In the genomic region with DNA sequence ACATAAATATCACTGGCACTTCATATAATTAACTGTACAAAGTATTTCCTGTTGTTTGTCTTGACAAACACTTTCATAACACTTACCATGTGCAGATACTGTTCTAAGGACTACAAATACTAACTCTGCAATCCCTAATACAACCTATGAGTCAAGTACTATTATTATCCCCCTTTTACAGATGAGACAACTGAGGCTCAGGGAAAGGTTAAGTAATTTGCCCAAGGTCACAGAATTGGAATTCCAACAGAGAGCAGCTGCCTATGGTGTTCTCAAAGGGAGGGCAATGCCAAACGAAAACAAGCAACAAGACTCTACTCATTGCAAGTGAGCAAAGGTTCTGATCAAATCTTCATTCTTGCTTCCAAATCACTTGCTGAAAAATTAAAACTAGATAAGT, we compare ENCODE assay signal across 12 cellular contexts.
A peak's percentile ranks its signal among the peaks of the same experiment; 100 is the strongest.
DNase-seq lines count a peak whose midpoint lies in the region; ATAC-seq and TF ChIP-seq lines count a peak whose summit lies in the region.
"Had no signal": no experiment of that assay in that cellular context is flagged by ENCODE, and none has a peak within 500 bp of the region (broad histone marks: within the 10 kb centered on the region; RNA-seq: fewer than 3 reads in every experiment).

No MANE protein-coding gene starts in this region.

- H3K27me3 ChIP-seq in left ventricle myocardium inferior (ENCODE audit: low read depth) (no peaks in the 10 kb centered on the region), iPS-18a (ENCODE audit: control insufficient read depth, insufficient read depth, low read length) (no peaks in the 10 kb centered on the region)

- H3K27ac ChIP-seq in left ventricle myocardium inferior (replicated peaks) (peak overlapping the region; percentile 71), iPS-18a (ENCODE audit: low read length) (peak overlapping the region; percentile 79)

- peak overlapping the region; percentile 40 for H3K9ac ChIP-seq in iPS-18a (ENCODE audit: low read length)

- ATAC-seq in Right ventricle myocardium superior (ENCODE audit: poor library complexity) = no peak
- ATAC-seq in GM19452 (IDR thresholded peaks at IDR 0.05; ENCODE audit: unreplicated experiment) = no peak
- ATAC-seq: natural killer cell; stimulated activated memory B cell treated with anti-CD40 and anti-IgM and Interleukin-4, amounts not matched to agents 10 μg/mL and 1 μg/mL and 100 μg/mL, for 72 hours had no signal

- DNase-seq in left ventricle myocardium inferior (no peak), Right ventricle myocardium superior (no peak), progenitor cell of endocrine pancreas (ENCODE audit: low spot score, unreplicated experiment) (no peak), NCI-H146 (lab: John Stamatoyannopoulos, UW) (no peak), epidermal melanocyte (ENCODE audit: insufficient read length, low spot score) (no peak), NCI-H2196 treated with DMSO at 0.1 percent for 48 hours (lab: John Stamatoyannopoulos, UW; ENCODE audit: unreplicated experiment) (no peak)
- DNase-seq: activated naive CD8-positive, alpha-beta T cell treated with anti-CD3 and anti-CD28 coated beads for 36 hours; natural killer cell; T1000 had no signal

- H3K4me1 ChIP-seq in left ventricle myocardium inferior (peaks cover 76% of the 10 kb centered on the region), iPS-18a (ENCODE audit: control insufficient read depth, low read depth, low read length) (peaks cover 55% of the 10 kb centered on the region)

- TF ChIP-seq CTCF in left ventricle myocardium inferior (IDR thresholded peaks at IDR 0.05; ENCODE audit: borderline replicate concordance) (no peak), progenitor cell of endocrine pancreas (IDR thresholded peaks at IDR 0.05; ENCODE audit: unreplicated experiment) (no peak)

- H3K4me3 ChIP-seq in left ventricle myocardium inferior (peak overlapping the region; percentile 52), iPS-18a (ENCODE audit: low read length) (no peak overlapping the region)

- intact Hi-C loops in left ventricle myocardium inferior (cut with micrococcal nuclease) (no loop called here), Right ventricle myocardium superior (cut with DNase I) (loop anchor here (5.0 kb wide), 1 partner anchor 84 kb away; a partner anchor contains a TSS)

- H3K36me3 Mint-ChIP-seq in progenitor cell of endocrine pancreas (ENCODE audit: insufficient read depth) = peaks cover 1% of the 10 kb centered on the region
- H3K36me3 Mint-ChIP-seq: activated naive CD8-positive, alpha-beta T cell treated with anti-CD3 and anti-CD28 coated beads for 36 hours; natural killer cell; stimulated activated memory B cell treated with anti-CD40 and anti-IgM and Interleukin-4, amounts not matched to agents 10 μg/mL and 1 μg/mL and 100 μg/mL, for 72 hours had no signal

- H3K36me3 ChIP-seq in left ventricle myocardium inferior (no peaks in the 10 kb centered on the region), iPS-18a (ENCODE audit: control insufficient read depth, low read depth, low read length) (no peaks in the 10 kb centered on the region)

- no peaks in the 10 kb centered on the region for H3K27me3 Mint-ChIP-seq in progenitor cell of endocrine pancreas
- H3K27me3 Mint-ChIP-seq: stimulated activated memory B cell treated with anti-CD40 and anti-IgM and Interleukin-4, amounts not matched to agents 10 μg/mL and 1 μg/mL and 100 μg/mL, for 72 hours had no signal

- no peaks in the 10 kb centered on the region for H3K9me3 Mint-ChIP-seq in progenitor cell of endocrine pancreas (ENCODE audit: low read depth)
- H3K9me3 Mint-ChIP-seq: activated naive CD8-positive, alpha-beta T cell treated with anti-CD3 and anti-CD28 coated beads for 36 hours had no signal

- no peaks in the 10 kb centered on the region for H3K9me3 ChIP-seq in left ventricle myocardium inferior (replicated peaks)
- H3K9me3 ChIP-seq in iPS-18a (ENCODE audit: control insufficient read depth, low read depth, low read length) = no peaks in the 10 kb centered on the region

- peak overlapping the region; percentile 100 for H3K27ac Mint-ChIP-seq in progenitor cell of endocrine pancreas
- H3K27ac Mint-ChIP-seq: activated naive CD8-positive, alpha-beta T cell treated with anti-CD3 and anti-CD28 coated beads for 36 hours; natural killer cell; stimulated activated memory B cell treated with anti-CD40 and anti-IgM and Interleukin-4, amounts not matched to agents 10 μg/mL and 1 μg/mL and 100 μg/mL, for 72 hours had no signal

- peak overlapping the region; percentile 24 for H3K4me3 Mint-ChIP-seq in progenitor cell of endocrine pancreas (ENCODE audit: low read depth)
- H3K4me3 Mint-ChIP-seq: activated naive CD8-positive, alpha-beta T cell treated with anti-CD3 and anti-CD28 coated beads for 36 hours; natural killer cell; stimulated activated memory B cell treated with anti-CD40 and anti-IgM and Interleukin-4, amounts not matched to agents 10 μg/mL and 1 μg/mL and 100 μg/mL, for 72 hours had no signal

- peaks cover 75% of the 10 kb centered on the region for H3K4me1 Mint-ChIP-seq in progenitor cell of endocrine pancreas (ENCODE audit: low read depth)
- H3K4me1 Mint-ChIP-seq: natural killer cell; stimulated activated memory B cell treated with anti-CD40 and anti-IgM and Interleukin-4, amounts not matched to agents 10 μg/mL and 1 μg/mL and 100 μg/mL, for 72 hours had no signal
